Comparison of ENCODE assay signal across 8 cellular contexts in the genomic region with DNA sequence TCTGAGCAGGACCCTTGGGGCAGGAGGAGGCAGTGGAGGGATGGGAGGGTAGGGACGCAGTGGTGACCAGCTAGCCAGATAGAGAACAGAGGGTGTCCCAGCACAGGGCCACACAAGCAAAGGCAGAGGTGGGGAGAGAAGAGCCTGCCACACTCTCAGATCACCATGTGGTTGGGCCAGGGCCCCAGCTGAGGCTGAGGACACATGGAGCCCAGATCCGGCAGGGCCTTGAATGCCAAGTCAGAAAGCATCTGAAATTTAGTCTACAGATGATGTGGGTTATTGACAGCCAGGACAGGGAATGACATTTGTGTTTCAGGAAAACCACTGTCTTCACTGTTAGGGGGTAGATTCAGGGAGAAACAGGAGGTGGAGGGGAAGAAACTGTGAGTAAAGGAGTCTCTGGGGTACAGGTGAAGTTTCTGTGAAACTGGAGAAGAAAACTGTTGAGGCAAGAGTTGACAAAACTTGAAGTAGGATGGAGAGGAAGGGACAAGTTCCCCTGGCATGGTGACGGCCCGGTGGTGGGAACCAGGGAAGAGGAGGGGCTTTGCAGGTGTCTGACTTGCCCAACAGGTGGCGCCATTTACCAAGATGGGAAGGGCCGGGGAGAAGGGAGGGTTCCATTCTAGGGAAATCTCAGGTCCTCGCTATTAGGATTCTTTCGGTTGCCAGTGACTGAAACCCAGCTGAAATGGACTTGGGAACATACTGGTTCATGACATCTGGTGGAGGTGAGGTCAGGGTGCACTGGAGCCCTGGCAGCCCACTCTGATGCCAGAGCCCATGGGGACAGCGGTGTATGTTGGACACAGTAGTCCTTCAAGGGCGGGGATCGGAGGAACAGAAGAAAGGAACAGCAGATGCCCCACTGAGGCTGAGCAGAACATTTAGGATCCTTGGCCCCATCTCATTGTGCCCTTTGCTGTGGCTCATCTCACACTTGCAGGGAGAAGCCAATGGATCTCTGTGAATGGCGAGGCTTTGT.
DNase-seq lines count a peak whose midpoint lies in the region; ATAC-seq and TF ChIP-seq lines count a peak whose summit lies in the region.

No MANE protein-coding gene starts in this region.

- H3K9me3 Mint-ChIP-seq in activated CD8-positive, alpha-beta T cell treated with anti-CD3 and anti-CD28 coated beads, Interleukin-2, amount 10 ng/mL, durations not matched to agents 7 days and 5 days (ENCODE audit: insufficient read depth), result no peaks in the 10 kb centered on the region

- peaks cover 2% of the 10 kb centered on the region for H3K4me1 Mint-ChIP-seq in activated CD8-positive, alpha-beta T cell treated with anti-CD3 and anti-CD28 coated beads, Interleukin-2, amount 10 ng/mL, durations not matched to agents 7 days and 5 days (ENCODE audit: low read depth)

- intact Hi-C loops in posterior cingulate gyrus (cut with DNase I), result no loop called here

- POLR2A ChIA-PET in activated CD8-positive, alpha-beta T cell treated with anti-CD3 and anti-CD28 coated beads, Interleukin-2, amount 10 ng/mL, durations not matched to agents 7 days and 5 days (lab: Charles Lee), result no interaction called here

- H3K36me3 Mint-ChIP-seq in activated CD8-positive, alpha-beta T cell treated with anti-CD3 and anti-CD28 coated beads, Interleukin-2, amount 10 ng/mL, durations not matched to agents 7 days and 5 days (ENCODE audit: low read depth), result no peaks in the 10 kb centered on the region

- H3K27ac Mint-ChIP-seq in activated CD8-positive, alpha-beta T cell treated with anti-CD3 and anti-CD28 coated beads, Interleukin-2, amount 10 ng/mL, durations not matched to agents 7 days and 5 days, result no peak overlapping the region

- H3K4me3 Mint-ChIP-seq in activated CD8-positive, alpha-beta T cell treated with anti-CD3 and anti-CD28 coated beads, Interleukin-2, amount 10 ng/mL, durations not matched to agents 7 days and 5 days, result no peak overlapping the region

- DNase-seq in EL (peak; percentile 52), NCI-H1694 treated with DMSO at 0.1 percent for 48 hours (lab: John Stamatoyannopoulos, UW) (peak; percentile 18), fibroblast of villous mesenchyme (ENCODE audit: low read depth) (peak; percentile 52), posterior cingulate gyrus (peak in 7 of 10 donors; percentile 45 to 92 (median 54))
- DNase-seq in activated CD8-positive, alpha-beta T cell treated with anti-CD3 and anti-CD28 coated beads, Interleukin-2, amount 10 ng/mL, durations not matched to agents 7 days and 5 days, result peak; percentile 66

- no peak for TF ChIP-seq POLR2A in GM18505 (IDR thresholded peaks at IDR 0.05; ENCODE audit: borderline replicate concordance, extremely low read depth, insufficient read depth, insufficient read length)

- peaks cover 6% of the 10 kb centered on the region for H3K27me3 Mint-ChIP-seq in activated CD8-positive, alpha-beta T cell treated with anti-CD3 and anti-CD28 coated beads, Interleukin-2, amount 10 ng/mL, durations not matched to agents 7 days and 5 days (ENCODE audit: low read depth)

- ATAC-seq in GM21825 (IDR thresholded peaks at IDR 0.05; ENCODE audit: unreplicated experiment), result peak; percentile 54
- ATAC-seq in activated CD8-positive, alpha-beta T cell treated with anti-CD3 and anti-CD28 coated beads, Interleukin-2, amount 10 ng/mL, durations not matched to agents 7 days and 5 days, result peak; percentile 72
- no peak for ATAC-seq in GM19455 (IDR thresholded peaks at IDR 0.05; ENCODE audit: unreplicated experiment)
- ATAC-seq in GM18505 (IDR thresholded peaks at IDR 0.05; ENCODE audit: unreplicated experiment), result no peak

- no peak overlapping the region for H3K4me3 ChIP-seq in fibroblast of villous mesenchyme (ENCODE audit: low read depth, low read length)

- CTCF ChIA-PET in activated CD8-positive, alpha-beta T cell treated with anti-CD3 and anti-CD28 coated beads, Interleukin-2, amount 10 ng/mL, durations not matched to agents 7 days and 5 days (lab: Charles Lee), result interaction anchor here (0.8 to 1.5 kb wide), 3 partner anchors 27 to 30 kb away, joined by 3 to 6 read pairs (median 5); no protein-coding TSS in a partner anchor

- peak; percentile 78 for TF ChIP-seq CTCF in fibroblast of villous mesenchyme (IDR thresholded peaks at IDR 0.05; ENCODE audit: insufficient read depth, low read depth, low read length)

Comparison
In these comparisons a context has a peak if more than half of its experiments do, and no peak if none do; other contexts are left out.
1. ATAC-seq: peak in GM21825 (single experiment) and activated CD8-positive, alpha-beta T cell treated with anti-CD3 and anti-CD28 coated beads, Interleukin-2, amount 10 ng/mL, durations not matched to agents 7 days and 5 days (single experiment); none in GM19455 (single experiment) and GM18505 (single experiment).
2. Peak in every context shown above with its lines, with median percentiles within 50 percentile points of each other: DNase-seq.